In genomic region chr5:88825782-88826110, GRCh38 we compare ENCODE assay signal across 9 cellular contexts. TPM values are rescaled to one million over a fixed set of nuclear protein-coding genes. Genes with fewer than 3 reads are reported as not detected.
DNase-seq lines count a peak whose midpoint lies in the region; FAIRE-seq lines count a peak whose summit lies in the region.
"Had no signal": no experiment of that assay in that cellular context is flagged by ENCODE, and none has a peak within 500 bp of the region (broad histone marks: within the 10 kb centered on the region; RNA-seq: fewer than 3 reads in every experiment).

No MANE protein-coding gene starts in this region.

- no peak overlapping the region for H3K4me3 ChIP-seq in MG63
- H3K4me3 ChIP-seq in muscle layer of duodenum (ENCODE audit: low read depth in 1 of 2, low read length in 2 of 2) = peak overlapping the region in 1 of 2 donors; percentile 13
- no peak overlapping the region for H3K4me3 ChIP-seq in small intestine (ENCODE audit: low read depth in 1 of 2, low read length in 2 of 2)

- H3K9me3 ChIP-seq in MG63 (no peaks in the 10 kb centered on the region), muscle layer of duodenum (ENCODE audit: control insufficient read depth in 1 of 2, low read length in 2 of 2) (no peaks in the 10 kb centered on the region), small intestine (ENCODE audit: control insufficient read depth, low read depth) (no peaks in the 10 kb centered on the region)

- H3K36me3 ChIP-seq in MG63 (peaks cover 9% of the 10 kb centered on the region), muscle layer of duodenum (ENCODE audit: control insufficient read depth in 1 of 2, insufficient read depth in 2 of 2, low read length in 2 of 2) (peaks cover 0 to 6% of the 10 kb centered on the region in 2 donors), small intestine (ENCODE audit: control insufficient read depth in 2 of 2, insufficient read depth in 2 of 2, low read length in 2 of 2) (no peaks in the 10 kb centered on the region)

- no peaks in the 10 kb centered on the region for H3K36me3 Mint-ChIP-seq in activated CD4-positive, alpha-beta memory T cell treated with anti-CD3 and anti-CD28 coated beads, Interleukin-2, amount 10 ng/mL, durations not matched to agents 7 days and 5 days (ENCODE audit: low read depth)

- FAIRE-seq in small intestine (lab: Jason Lieb, UNC) = no peak

- POLR2A ChIA-PET in activated CD4-positive, alpha-beta memory T cell treated with anti-CD3 and anti-CD28 coated beads, Interleukin-2, amount 10 ng/mL, durations not matched to agents 7 days and 5 days (lab: Charles Lee) = no interaction called here

- 48 to 70% (median 62%) methylated on average over 3 of the region's 3 CpGs for WGBS in small intestine, 3 donors

- peak; percentile 6 to 7 for DNase-seq in AML-193 (lab: John Stamatoyannopoulos, UW)
- DNase-seq in MG63 = peak; percentile 26
- peak; percentile 66 for DNase-seq in dermis blood vessel endothelial cell
- no peak for DNase-seq in small intestine
- no peak for DNase-seq in NCI-H187 treated with DMSO at 0.1 percent for 48 hours (lab: John Stamatoyannopoulos, UW)
- DNase-seq in activated CD4-positive, alpha-beta memory T cell treated with anti-CD3 and anti-CD28 coated beads, Interleukin-2, amount 10 ng/mL, durations not matched to agents 7 days and 5 days = no peak
- DNase-seq in NCI-H774 (lab: John Stamatoyannopoulos, UW) = no peak

- peaks cover 4 to 20% of the 10 kb centered on the region in 2 donors for H3K4me1 ChIP-seq in muscle layer of duodenum (ENCODE audit: control insufficient read depth in 1 of 2, insufficient read depth in 2 of 2, low read length in 2 of 2)
- no peaks in the 10 kb centered on the region for H3K4me1 ChIP-seq in small intestine (ENCODE audit: control insufficient read depth in 2 of 2, insufficient read depth in 1 of 2, low read depth in 1 of 2, low read length in 1 of 2)

- H3K27ac Mint-ChIP-seq in activated CD4-positive, alpha-beta memory T cell treated with anti-CD3 and anti-CD28 coated beads, Interleukin-2, amount 10 ng/mL, durations not matched to agents 7 days and 5 days = no peak overlapping the region

- peaks cover 13% of the 10 kb centered on the region for H3K4me1 Mint-ChIP-seq in activated CD4-positive, alpha-beta memory T cell treated with anti-CD3 and anti-CD28 coated beads, Interleukin-2, amount 10 ng/mL, durations not matched to agents 7 days and 5 days

- H3K4me3 Mint-ChIP-seq in activated CD4-positive, alpha-beta memory T cell treated with anti-CD3 and anti-CD28 coated beads, Interleukin-2, amount 10 ng/mL, durations not matched to agents 7 days and 5 days = no peak overlapping the region

- H3K27ac ChIP-seq in muscle layer of duodenum (ENCODE audit: low read length) = peak overlapping the region; percentile 79
- peak overlapping the region in 1 of 2 donors; percentile 76 for H3K27ac ChIP-seq in small intestine (ENCODE audit: low read depth in 1 of 2, low read length in 1 of 2)
- H3K27ac ChIP-seq: KMS-11 had no signal

- no peaks in the 10 kb centered on the region for H3K9me3 Mint-ChIP-seq in activated CD4-positive, alpha-beta memory T cell treated with anti-CD3 and anti-CD28 coated beads, Interleukin-2, amount 10 ng/mL, durations not matched to agents 7 days and 5 days

- H3K27me3 Mint-ChIP-seq in activated CD4-positive, alpha-beta memory T cell treated with anti-CD3 and anti-CD28 coated beads, Interleukin-2, amount 10 ng/mL, durations not matched to agents 7 days and 5 days = peaks cover 5% of the 10 kb centered on the region

- no peaks in the 10 kb centered on the region for H3K27me3 ChIP-seq in MG63
- no peaks in the 10 kb centered on the region for H3K27me3 ChIP-seq in muscle layer of duodenum (ENCODE audit: low read depth, low read length)
- no peaks in the 10 kb centered on the region for H3K27me3 ChIP-seq in small intestine (ENCODE audit: control insufficient read depth in 2 of 2, insufficient read depth in 2 of 2, low read length in 2 of 2)

- CTCF ChIA-PET in activated CD4-positive, alpha-beta memory T cell treated with anti-CD3 and anti-CD28 coated beads, Interleukin-2, amount 10 ng/mL, durations not matched to agents 7 days and 5 days (lab: Charles Lee) = no interaction called here

RNA-seq across cellular contexts. Expression of gene MEF2C, which starts 57.2 kb away (rescaled TPM):
- 9.5 and 16.0 TPM in 2 replicates for total RNA-seq in MG63 (2014; rRNA removed; shearing (Covaris generic); ENCODE audit: low replicate concordance)
- 132 and 169 TPM in 2 replicates for total RNA-seq in dermis blood vessel endothelial cell
- 1 to 10 TPM in 2 of 3 donors, under 1 TPM in 1; 0.89 to 7.2 (median 4.6) TPM for polyA plus RNA-seq in small intestine
- total RNA-seq in activated CD4-positive, alpha-beta memory T cell treated with anti-CD3 and anti-CD28 coated beads, Interleukin-2, amount 10 ng/mL, durations not matched to agents 7 days and 5 days = under 1 TPM in 1 of 2 experiments, not detected in 1; 0.03 TPM

Comparison
In these comparisons a context has a peak if more than half of its experiments do, and no peak if none do; other contexts are left out.
1. DNase-seq: peak in AML-193 (2 of 2), MG63 (single experiment) and dermis blood vessel endothelial cell (single experiment); none in small intestine (single experiment), NCI-H187 treated with DMSO at 0.1 percent for 48 hours (single experiment), activated CD4-positive, alpha-beta memory T cell treated with anti-CD3 and anti-CD28 coated beads, Interleukin-2, amount 10 ng/mL, durations not matched to agents 7 days and 5 days (single experiment) and NCI-H774 (single experiment).